15 cellular contexts compared by ENCODE assay signal in genomic region chr1:69305621-69306020, GRCh38.
DNase-seq lines count a peak whose midpoint lies in the region; ATAC-seq and TF ChIP-seq lines count a peak whose summit lies in the region.
"Had no signal": no experiment of that assay in that cellular context is flagged by ENCODE, and none has a peak within 500 bp of the region (broad histone marks: within the 10 kb centered on the region; RNA-seq: fewer than 3 reads in every experiment).

No MANE protein-coding gene starts in this region.

- H2AFZ ChIP-seq in SK-N-SH (ENCODE audit: low read depth) (no peak overlapping the region), Karpas-422 (ENCODE audit: low read length) (no peak overlapping the region), trophoblast cell (ENCODE audit: insufficient read depth, low read length, poor library complexity) (no peak overlapping the region)

- no peak overlapping the region for H3K23ac ChIP-seq in trophoblast cell (ENCODE audit: low read length)

- H3K27me3 ChIP-seq in SK-N-SH (ENCODE audit: insufficient read depth), result no peaks in the 10 kb centered on the region
- H3K27me3 ChIP-seq in Karpas-422 (ENCODE audit: low read length), result no peaks in the 10 kb centered on the region
- no peaks in the 10 kb centered on the region for H3K27me3 ChIP-seq in WERI-Rb-1 (ENCODE audit: insufficient read depth, low read depth, severe bottlenecking)
- no peaks in the 10 kb centered on the region for H3K27me3 ChIP-seq in trophoblast cell (ENCODE audit: insufficient read depth, low read length)

- H4K8ac ChIP-seq in trophoblast cell (ENCODE audit: low read depth, low read length), result no peak overlapping the region

- no peaks in the 10 kb centered on the region for H3K27me3 Mint-ChIP-seq in activated CD4-positive, alpha-beta memory T cell treated with anti-CD3 and anti-CD28 coated beads for 36 hours
- H3K27me3 Mint-ChIP-seq: activated naive CD8-positive, alpha-beta T cell; naive thymus-derived CD4-positive, alpha-beta T cell; type B pancreatic cell had no signal

- H3K18ac ChIP-seq in trophoblast cell (ENCODE audit: low read length), result no peak overlapping the region

- no peak overlapping the region for H3K9ac ChIP-seq in SK-N-SH
- no peak overlapping the region for H3K9ac ChIP-seq in Karpas-422 (ENCODE audit: low read length)
- H3K9ac ChIP-seq in trophoblast cell (ENCODE audit: low read length), result no peak overlapping the region

- no peak overlapping the region for H4K91ac ChIP-seq in trophoblast cell (ENCODE audit: low read depth, low read length)

- H2AK5ac ChIP-seq in trophoblast cell (ENCODE audit: low read length), result no peak overlapping the region

- H3K36me3 ChIP-seq in SK-N-SH (replicated peaks in 1 of 2; ENCODE audit: control insufficient read depth in 1 of 2, insufficient read depth in 2 of 2, low read length in 1 of 2) (no peaks in the 10 kb centered on the region), Karpas-422 (ENCODE audit: insufficient read depth, low read length) (no peaks in the 10 kb centered on the region), WERI-Rb-1 (no peaks in the 10 kb centered on the region), trophoblast cell (ENCODE audit: control insufficient read depth in 1 of 2, insufficient read depth in 2 of 2, low read length in 2 of 2) (no peaks in the 10 kb centered on the region)

- H3K27ac ChIP-seq in SK-N-SH (ENCODE audit: low read depth in 2 of 2, low read length in 1 of 2) (no peak overlapping the region), Karpas-422 (ENCODE audit: low read length) (no peak overlapping the region), WERI-Rb-1 (no peak overlapping the region), trophoblast cell (ENCODE audit: low read depth, low read length) (no peak overlapping the region)

- no peak for TF ChIP-seq EP300 in SK-N-SH (IDR thresholded peaks at IDR 0.05; ENCODE audit: borderline replicate concordance in 1 of 2, low read depth in 1 of 2, low read length in 1 of 2)

- H3K36me3 Mint-ChIP-seq in activated CD4-positive, alpha-beta memory T cell treated with anti-CD3 and anti-CD28 coated beads for 36 hours, result no peaks in the 10 kb centered on the region
- H3K36me3 Mint-ChIP-seq: activated naive CD8-positive, alpha-beta T cell; naive thymus-derived CD4-positive, alpha-beta T cell; type B pancreatic cell had no signal

- H3K27ac Mint-ChIP-seq in activated CD4-positive, alpha-beta memory T cell treated with anti-CD3 and anti-CD28 coated beads for 36 hours, result no peak overlapping the region
- H3K27ac Mint-ChIP-seq: activated naive CD8-positive, alpha-beta T cell; naive thymus-derived CD4-positive, alpha-beta T cell; type B pancreatic cell had no signal

- peaks cover 16% of the 10 kb centered on the region for H3K9me3 Mint-ChIP-seq in activated CD4-positive, alpha-beta memory T cell treated with anti-CD3 and anti-CD28 coated beads for 36 hours
- H3K9me3 Mint-ChIP-seq: type B pancreatic cell had no signal

- 63% methylated on average over 4 of the region's 7 CpGs for WGBS in SK-N-SH (ENCODE audit: low lambda C conversion rate)
- no CpG with 5 or more reads among the region's 7 CpGs for WGBS in trophoblast cell (ENCODE audit: extremely low coverage, insufficient coverage, insufficient read length)

- no peak overlapping the region for H3K4ac ChIP-seq in trophoblast cell (ENCODE audit: low read depth, low read length)

- POLR2A ChIA-PET in SK-N-SH (lab: Yijun Ruan, JAX), result no interaction called here
- POLR2A ChIA-PET in activated CD4-positive, alpha-beta memory T cell treated with anti-CD3 and anti-CD28 coated beads for 36 hours (lab: Charles Lee), result no interaction called here

- H3K9me3 ChIP-seq in SK-N-SH (no peaks in the 10 kb centered on the region), Karpas-422 (ENCODE audit: low read length) (peaks cover 4% of the 10 kb centered on the region), WERI-Rb-1 (ENCODE audit: severe bottlenecking) (no peaks in the 10 kb centered on the region), trophoblast cell (ENCODE audit: insufficient read depth, low read depth, low read length) (no peaks in the 10 kb centered on the region)

- H2BK12ac ChIP-seq in trophoblast cell (ENCODE audit: low read length), result no peak overlapping the region

- H3K79me2 ChIP-seq in SK-N-SH (ENCODE audit: insufficient read depth), result no peaks in the 10 kb centered on the region
- no peaks in the 10 kb centered on the region for H3K79me2 ChIP-seq in Karpas-422 (ENCODE audit: low read length)
- no peaks in the 10 kb centered on the region for H3K79me2 ChIP-seq in trophoblast cell (ENCODE audit: control insufficient read depth, insufficient read depth, low read length, poor library complexity)

- H3K4me1 Mint-ChIP-seq in activated CD4-positive, alpha-beta memory T cell treated with anti-CD3 and anti-CD28 coated beads for 36 hours (ENCODE audit: low read depth), result no peaks in the 10 kb centered on the region
- H3K4me1 Mint-ChIP-seq: naive thymus-derived CD4-positive, alpha-beta T cell had no signal

- no peak overlapping the region for H4K12ac ChIP-seq in trophoblast cell (ENCODE audit: low read depth, low read length)

- no peak overlapping the region for H3K14ac ChIP-seq in trophoblast cell (ENCODE audit: low read length)

- no peak overlapping the region for H2BK120ac ChIP-seq in trophoblast cell (ENCODE audit: insufficient read depth, low read length, poor library complexity)

- H3K4me1 ChIP-seq in SK-N-SH (ENCODE audit: control insufficient read depth in 1 of 2, insufficient read depth in 2 of 2, low read depth in 1 of 2, low read length in 1 of 2) (no peaks in the 10 kb centered on the region), Karpas-422 (ENCODE audit: low read length) (no peaks in the 10 kb centered on the region), trophoblast cell (ENCODE audit: control insufficient read depth in 1 of 2, insufficient read depth in 2 of 2, low read length in 2 of 2) (no peaks in the 10 kb centered on the region)

- DNase-seq in SK-N-SH, result no peak
- peak; percentile 61 for DNase-seq in Karpas-422
- DNase-seq in WERI-Rb-1, result peak; percentile 45
- peak; percentile 4 to 14 for DNase-seq in trophoblast cell
- no peak for DNase-seq in activated CD4-positive, alpha-beta memory T cell treated with anti-CD3 and anti-CD28 coated beads for 36 hours
- no peak for DNase-seq in epidermal melanocyte (ENCODE audit: insufficient read length, low spot score)
- no peak for DNase-seq in OCI-M2 (lab: John Stamatoyannopoulos, UW; ENCODE audit: unreplicated experiment)
- DNase-seq: central memory CD4-positive, alpha-beta T cell; left ventricle myocardium superior; MV-4-11; naive thymus-derived CD4-positive, alpha-beta T cell; retina had no signal

- H3F3A ChIP-seq in SK-N-SH (replicated peaks; ENCODE audit: insufficient read depth), result no peaks in the 10 kb centered on the region

- CTCF ChIA-PET in SK-N-SH (lab: Yijun Ruan, JAX), result no interaction called here
- CTCF ChIA-PET in activated CD4-positive, alpha-beta memory T cell treated with anti-CD3 and anti-CD28 coated beads for 36 hours (lab: Charles Lee), result no interaction called here

- H3K4me2 ChIP-seq in SK-N-SH, result no peak overlapping the region
- H3K4me2 ChIP-seq in Karpas-422 (ENCODE audit: low read depth, low read length, poor library complexity, severe bottlenecking), result no peak overlapping the region
- no peak overlapping the region for H3K4me2 ChIP-seq in trophoblast cell (ENCODE audit: low read length)

- intact Hi-C loops in activated CD4-positive, alpha-beta memory T cell treated with anti-CD3 and anti-CD28 coated beads for 36 hours (cut with micrococcal nuclease), result no loop called here

- H3K4me3 Mint-ChIP-seq in activated CD4-positive, alpha-beta memory T cell treated with anti-CD3 and anti-CD28 coated beads for 36 hours, result no peak overlapping the region
- H3K4me3 Mint-ChIP-seq: activated naive CD8-positive, alpha-beta T cell; naive thymus-derived CD4-positive, alpha-beta T cell; type B pancreatic cell had no signal

- H2BK5ac ChIP-seq in trophoblast cell (ENCODE audit: low read depth, low read length, poor library complexity), result no peak overlapping the region

- H3K79me1 ChIP-seq in trophoblast cell (ENCODE audit: low read length), result no peaks in the 10 kb centered on the region

- H4K20me1 ChIP-seq in SK-N-SH (ENCODE audit: insufficient read depth) (no peaks in the 10 kb centered on the region), Karpas-422 (ENCODE audit: insufficient read depth, low read depth, low read length) (no peaks in the 10 kb centered on the region)

- no peak for TF ChIP-seq RAD21 in SK-N-SH (IDR thresholded peaks at IDR 0.05; ENCODE audit: low read length)

- TF ChIP-seq CTCF in SK-N-SH (IDR thresholded peaks at IDR 0.05) (0 out of 2 replicates have a peak, but pooled peaks have one; percentile 23), WERI-Rb-1 (IDR thresholded peaks at IDR 0.05; ENCODE audit: low read depth, low read length) (peak; percentile 63)

- H3K4me3 ChIP-seq in SK-N-SH (ENCODE audit: low read depth in 2 of 2, low read length in 1 of 2), result no peak overlapping the region
- no peak overlapping the region for H3K4me3 ChIP-seq in Karpas-422 (ENCODE audit: low read length)
- no peak overlapping the region for H3K4me3 ChIP-seq in WERI-Rb-1 (ENCODE audit: low read depth, low read length)
- no peak overlapping the region for H3K4me3 ChIP-seq in trophoblast cell (ENCODE audit: low read depth, low read length)

- no peak for ATAC-seq in SK-N-SH treated with all-trans-retinoic acid at 6 μM for 48 hours
- ATAC-seq: left ventricle myocardium superior; naive thymus-derived CD4-positive, alpha-beta T cell had no signal

- H3K9me2 ChIP-seq in SK-N-SH (no peaks in the 10 kb centered on the region), Karpas-422 (replicated peaks; ENCODE audit: insufficient read depth, low read length) (no peaks in the 10 kb centered on the region)

TF ChIP-seq in SK-N-SH, 30 proteins besides CTCF, POLR2A, EP300 and RAD21 (continues in another document):
- TF ChIP-seq TCF12 (IDR thresholded peaks at IDR 0.05) (no peak), MAX (IDR thresholded peaks at IDR 0.05; ENCODE audit: low read depth) (no peak), SMC3 (IDR thresholded peaks at IDR 0.05; ENCODE audit: low read depth, low read length) (no peak), ELF1 (IDR thresholded peaks at IDR 0.05) (no peak)

TF ChIP-seq in SK-N-SH treated with all-trans-retinoic acid at 6 μM for 48 hours, 23 proteins besides CTCF, POLR2A, EP300 and RAD21 (continues in another document):
- TF ChIP-seq CREB5 (CRISPR knock-in tag; IDR thresholded peaks at IDR 0.05; ENCODE audit: low read depth) (no peak), BACH2 (CRISPR knock-in tag; IDR thresholded peaks at IDR 0.05; ENCODE audit: borderline replicate concordance) (no peak)

Comparison
In these comparisons a context has a peak if more than half of its experiments do, and no peak if none do; other contexts are left out.
1. DNase-seq: peak in Karpas-422 (single experiment), WERI-Rb-1 (single experiment) and trophoblast cell (2 of 2); none in SK-N-SH (single experiment), activated CD4-positive, alpha-beta memory T cell treated with anti-CD3 and anti-CD28 coated beads for 36 hours (single experiment), epidermal melanocyte (single experiment) and OCI-M2 (single experiment).